In the genomic region with DNA sequence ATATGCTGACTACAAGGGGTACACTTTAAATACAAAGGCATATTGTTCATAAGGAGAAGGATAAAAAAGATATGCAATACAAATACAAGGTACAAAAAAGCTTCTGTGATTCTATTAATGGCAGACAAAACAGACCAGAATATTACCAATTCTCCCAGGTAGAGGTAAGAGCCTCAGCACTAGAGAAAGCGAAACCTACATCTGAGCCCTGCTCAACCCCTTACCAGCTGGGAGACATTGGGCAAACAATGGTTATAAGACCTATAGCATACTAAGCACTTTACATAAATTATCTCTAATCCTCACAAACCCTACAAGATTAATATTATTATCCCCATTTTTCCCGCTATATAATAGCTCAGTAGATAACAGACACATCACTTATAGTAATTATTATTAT, we compare ENCODE assay signal across 11 cellular contexts. TPM values are rescaled to one million over a fixed set of nuclear protein-coding genes. Genes with fewer than 3 reads are reported as not detected.
"Had no signal": no experiment of that assay in that cellular context is flagged by ENCODE, and none has a peak within 500 bp of the region (broad histone marks: within the 10 kb centered on the region; RNA-seq: fewer than 3 reads in every experiment).

No MANE protein-coding gene starts in this region.

- H3K27ac ChIP-seq: GM23248, HL-60, KMS-11 had no signal

- DNase-seq: GM23248, GOT3, H7, HFFc6, KBM-7 had no signal

- H3K4me1 ChIP-seq: HAP-1 had no signal

- H3K36me3 ChIP-seq: HAP-1 had no signal

- H3K4me3 ChIP-seq: GM23248, HAP-1 had no signal

- H3K4me2 ChIP-seq: KMS-11 had no signal

- H2AFZ ChIP-seq: GM23248 had no signal

- H3K9ac ChIP-seq: GM23248, KMS-11 had no signal

- H3K9me3 ChIP-seq: HAP-1 had no signal

RNA-seq across cellular contexts. Expression of gene LRRC55, which starts 41.2 kb away (rescaled TPM):
- total RNA-seq: GM23248, H4, HepG2, HFFc6, HT1080 had no signal
